ENCODE assay signal across 9 cellular contexts in genomic region chr1:20187103-20187812, GRCh38. TPM values are rescaled to one million over a fixed set of nuclear protein-coding genes. Genes with fewer than 3 reads are reported as not detected.
DNase-seq lines count a peak whose midpoint lies in the region; ATAC-seq and TF ChIP-seq lines count a peak whose summit lies in the region.
"Had no signal": no experiment of that assay in that cellular context is flagged by ENCODE, and none has a peak within 500 bp of the region (broad histone marks: within the 10 kb centered on the region; RNA-seq: fewer than 3 reads in every experiment).

No MANE protein-coding gene starts in this region.

- H3K36me3 ChIP-seq in Loucy (ENCODE audit: insufficient read depth, low read length) (no peaks in the 10 kb centered on the region), rectal smooth muscle tissue (ENCODE audit: control insufficient read depth, insufficient read depth, low read length) (peaks cover 2% of the 10 kb centered on the region)
- no peaks in the 10 kb centered on the region for H3K36me3 ChIP-seq in effector memory CD4-positive, alpha-beta T cell (ENCODE audit: control insufficient read depth, insufficient read depth, low read length)

- ATAC-seq in T-helper 17 cell (peak; percentile 58), GM21367 (IDR thresholded peaks at IDR 0.05; ENCODE audit: unreplicated experiment) (no peak), GM21619 (IDR thresholded peaks at IDR 0.05; ENCODE audit: unreplicated experiment) (no peak)

- no peak overlapping the region for H3K27ac ChIP-seq in effector memory CD4-positive, alpha-beta T cell (ENCODE audit: insufficient read depth, low read length, poor library complexity, severe bottlenecking)
- H3K27ac ChIP-seq in rectal smooth muscle tissue (ENCODE audit: low read depth, low read length) = peak overlapping the region; percentile 95

- no peak for TF ChIP-seq CTCF in Loucy (conservative IDR thresholded peaks at IDR 0.05; ENCODE audit: low read length)

- H3K4me3 ChIP-seq in Loucy (ENCODE audit: low read length, poor library complexity, severe bottlenecking) (peak overlapping the region; percentile 73), rectal smooth muscle tissue (ENCODE audit: low read length) (peak overlapping the region; percentile 76)
- H3K4me3 ChIP-seq in effector memory CD4-positive, alpha-beta T cell (ENCODE audit: insufficient read depth, low read depth, low read length, poor library complexity, severe bottlenecking) = peak overlapping the region; percentile 16

- H3K4me2 ChIP-seq in Loucy (ENCODE audit: low read depth, low read length, poor library complexity, severe bottlenecking) = peak overlapping the region; percentile 99

- no peaks in the 10 kb centered on the region for H3K9me3 ChIP-seq in Loucy (ENCODE audit: insufficient read depth, low read depth, low read length)
- H3K9me3 ChIP-seq in T-helper 17 cell (ENCODE audit: control insufficient read depth, low read length, poor library complexity, severe bottlenecking) = no peaks in the 10 kb centered on the region
- no peaks in the 10 kb centered on the region for H3K9me3 ChIP-seq in effector memory CD4-positive, alpha-beta T cell (ENCODE audit: control insufficient read depth, low read length)

- H3K36me3 Mint-ChIP-seq in T-helper 17 cell (ENCODE audit: low read depth) = peaks cover 4% of the 10 kb centered on the region

- no peak overlapping the region for H2AFZ ChIP-seq in Loucy (ENCODE audit: low read length)

- H3F3A ChIP-seq in Loucy (ENCODE audit: low read depth) = no peaks in the 10 kb centered on the region

- H3K27me3 ChIP-seq in Loucy (ENCODE audit: insufficient read depth, low read length, poor library complexity, severe bottlenecking) (no peaks in the 10 kb centered on the region), rectal smooth muscle tissue (ENCODE audit: control insufficient read depth, insufficient read depth, low read length) (no peaks in the 10 kb centered on the region)
- H3K27me3 ChIP-seq in effector memory CD4-positive, alpha-beta T cell (replicated peaks; ENCODE audit: control insufficient read depth, insufficient read depth, low read length, poor library complexity, severe bottlenecking) = no peaks in the 10 kb centered on the region

- H3K4me1 Mint-ChIP-seq in T-helper 17 cell = peaks cover 52% of the 10 kb centered on the region

- DNase-seq in T-helper 17 cell (peak in 1 of 3 donors; percentile 19), GF-D8 (lab: John Stamatoyannopoulos, UW) (no peak)
- DNase-seq in effector memory CD4-positive, alpha-beta T cell = peak in 1 of 3 donors; percentile 11
- DNase-seq: IMR-90 had no signal

- peak overlapping the region; percentile 86 for H3K4me3 Mint-ChIP-seq in T-helper 17 cell

- H3K79me2 ChIP-seq in Loucy (ENCODE audit: insufficient read depth, low read length) = no peaks in the 10 kb centered on the region

- no peaks in the 10 kb centered on the region for H4K20me1 ChIP-seq in Loucy (ENCODE audit: insufficient read depth, low read length, poor library complexity, severe bottlenecking)

- no peaks in the 10 kb centered on the region for H3K9me2 ChIP-seq in Loucy (replicated peaks; ENCODE audit: low read depth, low read length)

- no peaks in the 10 kb centered on the region for H3K27me3 Mint-ChIP-seq in T-helper 17 cell

- H3K4me1 ChIP-seq in Loucy (ENCODE audit: insufficient read depth, low read length, poor library complexity, severe bottlenecking) (peaks cover 42% of the 10 kb centered on the region), rectal smooth muscle tissue (ENCODE audit: control insufficient read depth, insufficient read depth, low read length) (peaks cover 41% of the 10 kb centered on the region)
- peaks cover 29% of the 10 kb centered on the region for H3K4me1 ChIP-seq in effector memory CD4-positive, alpha-beta T cell (ENCODE audit: control insufficient read depth, insufficient read depth, low read length, poor library complexity, severe bottlenecking)

- no peak overlapping the region for H3K9ac ChIP-seq in Loucy (ENCODE audit: low read depth, low read length, poor library complexity, severe bottlenecking)
- no peak overlapping the region for H3K9ac ChIP-seq in rectal smooth muscle tissue (ENCODE audit: low read length)

- peak overlapping the region; percentile 92 for H3K27ac Mint-ChIP-seq in T-helper 17 cell

RNA-seq across cellular contexts. Expression of gene PLA2G2C, which starts 0.9 kb away (rescaled TPM):
- under 1 TPM in 1 of 2 donors, not detected in 1; 0.25 TPM for total RNA-seq in T-helper 17 cell
- total RNA-seq: IMR-90 had no signal

RNA-seq across cellular contexts. Expression of gene UBXN10, which starts 1.4 kb away (rescaled TPM):
- total RNA-seq in T-helper 17 cell = 1 to 10 TPM in 1 of 2 donors, under 1 TPM in 1; 0.81 to 1.0 TPM
- total RNA-seq: IMR-90 had no signal

RNA-seq across cellular contexts. Expression of gene PLA2G2F, which starts 48.1 kb away (rescaled TPM):
- total RNA-seq in T-helper 17 cell = not detected
- total RNA-seq: activated CD8-positive, alpha-beta memory T cell treated with anti-CD3 and anti-CD28 coated beads for 36 hours; IMR-90 had no signal

Comparison
In these comparisons a context has a peak if more than half of its experiments do, and no peak if none do; other contexts are left out.
1. H3K4me3 ChIP-seq: peak in every context shown above with its lines; median percentile 76 in rectal smooth muscle tissue; 73 in Loucy; 16 in effector memory CD4-positive, alpha-beta T cell.